Comparison of ENCODE assay signal across 36 cellular contexts in the genomic region with DNA sequence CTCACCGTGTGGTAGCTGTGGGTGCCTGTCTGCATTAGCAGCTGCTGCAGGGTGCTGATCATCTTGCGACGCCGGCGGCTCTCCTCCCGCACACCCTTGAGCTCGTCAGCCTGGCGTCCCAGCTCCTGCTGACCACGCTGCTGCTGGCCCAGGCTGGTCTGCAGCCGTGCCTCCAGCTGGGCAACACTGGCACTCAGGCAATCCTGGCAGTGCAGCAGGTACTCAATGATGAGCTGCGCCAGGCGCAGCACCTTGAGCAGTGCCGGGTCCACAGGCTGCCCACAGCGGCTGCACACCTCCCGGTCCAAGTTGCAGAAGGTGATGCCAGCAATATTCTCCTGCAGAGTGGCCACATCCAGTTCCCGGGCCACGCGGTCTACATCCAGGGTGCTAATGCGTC. TPM values are rescaled to one million over a fixed set of nuclear protein-coding genes. Genes with fewer than 3 reads are reported as not detected.
"Had no signal": no experiment of that assay in that cellular context is flagged by ENCODE, and none has a peak within 500 bp of the region (broad histone marks: within the 10 kb centered on the region; RNA-seq: fewer than 3 reads in every experiment).

No MANE protein-coding gene starts in this region.

- H3K4me1 ChIP-seq: breast epithelium had no signal

- H3K27me3 Mint-ChIP-seq: activated naive CD4-positive, alpha-beta T cell treated with anti-CD3 and anti-CD28 coated beads, Interleukin-2, amount 50 U/mL, for 24 hours; activated naive CD8-positive, alpha-beta T cell had no signal

- H3K27ac Mint-ChIP-seq: activated B cell treated with CpG ODN at 0.5 μM for 24 hours; activated CD4-positive, alpha-beta memory T cell treated with anti-CD3 and anti-CD28 coated beads, Interleukin-2, amount 10 ng/mL, durations not matched to agents 7 days and 5 days; activated CD4-positive, alpha-beta T cell treated with anti-CD3 and anti-CD28 coated beads for 36 hours; activated CD4-positive, alpha-beta T cell treated with anti-CD3 and anti-CD28 coated beads, Interleukin-2, amount 10 ng/mL, durations not matched to agents 7 days and 5 days; activated CD8-positive, alpha-beta memory T cell treated with anti-CD3 and anti-CD28 coated beads, Interleukin-2, amount 10 ng/mL, durations not matched to agents 7 days and 5 days; activated CD8-positive, alpha-beta T cell treated with anti-CD3 and anti-CD28 coated beads, Interleukin-2, amount 10 ng/mL, durations not matched to agents 7 days and 5 days; activated naive CD4-positive, alpha-beta T cell treated with anti-CD3 and anti-CD28 coated beads, Interleukin-2, amount 10 ng/mL, durations not matched to agents 7 days and 5 days; activated naive CD4-positive, alpha-beta T cell treated with anti-CD3 and anti-CD28 coated beads, Interleukin-2, amount 50 U/mL, for 24 hours; activated naive CD8-positive, alpha-beta T cell; activated naive CD8-positive, alpha-beta T cell treated with anti-CD3 and anti-CD28 coated beads, Interleukin-2, amount 10 ng/mL, durations not matched to agents 7 days and 5 days; activated naive CD8-positive, alpha-beta T cell treated with anti-CD3 and anti-CD28 coated beads, Interleukin-2, amount 50 U/mL, for 24 hours; activated T-cell treated with anti-CD3 and anti-CD28 coated beads, Interleukin-2, amount 50 U/mL, for 24 hours; activated T-helper 2 cell treated with anti-CD3 and anti-CD28 coated beads, Interferon-gamma antibody, Interleukin-2, Interleukin-4, amounts not matched to agents 10 μg/mL and 5 μg/mL and 100 μg/mL, durations not matched to agents 14 hours and 24 hours and 36 hours; T-cell; T-helper 1 cell treated with Interleukin-12 subunit alpha and Interleukin-12 subunit beta and Interleukin-4 antibody, amounts not matched to agents 30 μg/mL and 1 μg/mL, for 36 hours; T-helper 2 cell treated with Interferon-gamma antibody and Interleukin-4, amounts not matched to agents 5 μg/mL and 100 μg/mL, for 36 hours had no signal

- ATAC-seq: activated CD4-positive, alpha-beta T cell treated with anti-CD3 and anti-CD28 coated beads for 36 hours; activated CD8-positive, alpha-beta memory T cell treated with anti-CD3 and anti-CD28 coated beads, Interleukin-2, amount 10 ng/mL, durations not matched to agents 7 days and 5 days; activated CD8-positive, alpha-beta T cell treated with anti-CD3 and anti-CD28 coated beads, Interleukin-2, amount 10 ng/mL, durations not matched to agents 7 days and 5 days; activated naive CD8-positive, alpha-beta T cell treated with anti-CD3 and anti-CD28 coated beads, Interleukin-2, amount 50 U/mL, for 24 hours; body of pancreas; T-cell had no signal

- DNase-seq: activated B cell treated with CpG ODN at 0.5 μM for 24 hours; activated CD4-positive, alpha-beta memory T cell treated with anti-CD3 and anti-CD28 coated beads, Interleukin-2, amount 10 ng/mL, durations not matched to agents 7 days and 5 days; activated CD4-positive, alpha-beta T cell treated with anti-CD3 and anti-CD28 coated beads for 1 hour; activated CD4-positive, alpha-beta T cell treated with anti-CD3 and anti-CD28 coated beads for 36 hours; activated CD4-positive, alpha-beta T cell treated with anti-CD3 and anti-CD28 coated beads for 48 hours; activated CD4-positive, alpha-beta T cell treated with anti-CD3 and anti-CD28 coated beads, Interleukin-2, amount 10 ng/mL, durations not matched to agents 7 days and 5 days; activated CD4-positive, alpha-beta T cell treated with anti-CD3 and anti-CD28 coated beads, Interleukin-2, amount 50 U/mL, for 48 hours; activated CD8-positive, alpha-beta memory T cell treated with anti-CD3 and anti-CD28 coated beads for 24 hours; activated CD8-positive, alpha-beta memory T cell treated with anti-CD3 and anti-CD28 coated beads, Interleukin-2, amount 10 ng/mL, durations not matched to agents 7 days and 5 days; activated CD8-positive, alpha-beta memory T cell treated with anti-CD3 and anti-CD28 coated beads, Interleukin-2, amount 50 U/mL, for 48 hours; activated CD8-positive, alpha-beta T cell treated with anti-CD3 and anti-CD28 coated beads, Interleukin-2, amount 10 ng/mL, durations not matched to agents 7 days and 5 days; activated effector memory CD4-positive, alpha-beta T cell treated with Interleukin-2 at 50 U/mL for 16 hours; activated gamma-delta T cell; activated naive CD4-positive, alpha-beta T cell treated with anti-CD3 and anti-CD28 coated beads, Interleukin-2, amount 10 ng/mL, durations not matched to agents 7 days and 5 days; activated naive CD4-positive, alpha-beta T cell treated with Interleukin-2 at 50 U/mL for 16 hours; activated naive CD8-positive, alpha-beta T cell treated with anti-CD3 and anti-CD28 coated beads, Interleukin-2, amount 10 ng/mL, durations not matched to agents 7 days and 5 days; activated naive CD8-positive, alpha-beta T cell treated with anti-CD3 and anti-CD28 coated beads, Interleukin-2, amount 50 U/mL, for 24 hours; activated T-cell treated with anti-CD3 and anti-CD28 coated beads, Interleukin-2, amount 50 U/mL, for 24 hours; activated T-cell treated with anti-CD3 and anti-CD28 coated beads, Interleukin-2, amount 50 U/mL, for 48 hours; amygdala; anterior cingulate cortex; body of pancreas; brain microvascular endothelial cell; central memory CD4-positive, alpha-beta T cell; T-cell; T-helper 2 cell; T-helper 9 cell had no signal

- H3K36me3 Mint-ChIP-seq: activated CD8-positive, alpha-beta memory T cell treated with anti-CD3 and anti-CD28 coated beads, Interleukin-2, amount 10 ng/mL, durations not matched to agents 7 days and 5 days; activated naive CD4-positive, alpha-beta T cell treated with anti-CD3 and anti-CD28 coated beads, Interleukin-2, amount 10 ng/mL, durations not matched to agents 7 days and 5 days; activated naive CD4-positive, alpha-beta T cell treated with anti-CD3 and anti-CD28 coated beads, Interleukin-2, amount 50 U/mL, for 24 hours; activated naive CD8-positive, alpha-beta T cell; activated naive CD8-positive, alpha-beta T cell treated with anti-CD3 and anti-CD28 coated beads, Interleukin-2, amount 10 ng/mL, durations not matched to agents 7 days and 5 days; T-cell had no signal

- H3K27me3 ChIP-seq: body of pancreas, brain microvascular endothelial cell, breast epithelium had no signal

- H3K9me3 ChIP-seq: body of pancreas, breast epithelium had no signal

- H3K4me3 ChIP-seq: body of pancreas, breast epithelium had no signal

- H3K27ac ChIP-seq: body of pancreas, brain microvascular endothelial cell, breast epithelium, VCaP had no signal

- H3K36me3 ChIP-seq: breast epithelium had no signal

- H3K4me3 Mint-ChIP-seq: activated B cell treated with CpG ODN at 0.5 μM for 24 hours; activated CD4-positive, alpha-beta memory T cell treated with anti-CD3 and anti-CD28 coated beads, Interleukin-2, amount 10 ng/mL, durations not matched to agents 7 days and 5 days; activated CD4-positive, alpha-beta T cell treated with anti-CD3 and anti-CD28 coated beads for 36 hours; activated CD4-positive, alpha-beta T cell treated with anti-CD3 and anti-CD28 coated beads, Interleukin-2, amount 10 ng/mL, durations not matched to agents 7 days and 5 days; activated CD8-positive, alpha-beta memory T cell treated with anti-CD3 and anti-CD28 coated beads, Interleukin-2, amount 10 ng/mL, durations not matched to agents 7 days and 5 days; activated CD8-positive, alpha-beta T cell treated with anti-CD3 and anti-CD28 coated beads, Interleukin-2, amount 10 ng/mL, durations not matched to agents 7 days and 5 days; activated naive CD4-positive, alpha-beta T cell treated with anti-CD3 and anti-CD28 coated beads, Interleukin-2, amount 10 ng/mL, durations not matched to agents 7 days and 5 days; activated naive CD4-positive, alpha-beta T cell treated with anti-CD3 and anti-CD28 coated beads, Interleukin-2, amount 50 U/mL, for 24 hours; activated naive CD8-positive, alpha-beta T cell; activated naive CD8-positive, alpha-beta T cell treated with anti-CD3 and anti-CD28 coated beads, Interleukin-2, amount 10 ng/mL, durations not matched to agents 7 days and 5 days; activated naive CD8-positive, alpha-beta T cell treated with anti-CD3 and anti-CD28 coated beads, Interleukin-2, amount 50 U/mL, for 24 hours; activated T-cell treated with anti-CD3 and anti-CD28 coated beads, Interleukin-2, amount 50 U/mL, for 24 hours; T-cell; T-helper 1 cell treated with Interleukin-12 subunit alpha and Interleukin-12 subunit beta and Interleukin-4 antibody, amounts not matched to agents 30 μg/mL and 1 μg/mL, for 36 hours; T-helper 2 cell treated with Interferon-gamma antibody and Interleukin-4, amounts not matched to agents 5 μg/mL and 100 μg/mL, for 36 hours had no signal

- H3K4me1 Mint-ChIP-seq: activated B cell treated with CpG ODN at 0.5 μM for 24 hours; activated CD4-positive, alpha-beta memory T cell treated with anti-CD3 and anti-CD28 coated beads, Interleukin-2, amount 10 ng/mL, durations not matched to agents 7 days and 5 days; activated CD4-positive, alpha-beta T cell treated with anti-CD3 and anti-CD28 coated beads for 36 hours; activated CD4-positive, alpha-beta T cell treated with anti-CD3 and anti-CD28 coated beads, Interleukin-2, amount 10 ng/mL, durations not matched to agents 7 days and 5 days; activated CD8-positive, alpha-beta memory T cell treated with anti-CD3 and anti-CD28 coated beads, Interleukin-2, amount 10 ng/mL, durations not matched to agents 7 days and 5 days; activated naive CD4-positive, alpha-beta T cell treated with anti-CD3 and anti-CD28 coated beads, Interleukin-2, amount 10 ng/mL, durations not matched to agents 7 days and 5 days; activated naive CD4-positive, alpha-beta T cell treated with anti-CD3 and anti-CD28 coated beads, Interleukin-2, amount 50 U/mL, for 24 hours; activated naive CD8-positive, alpha-beta T cell treated with anti-CD3 and anti-CD28 coated beads, Interleukin-2, amount 10 ng/mL, durations not matched to agents 7 days and 5 days; activated naive CD8-positive, alpha-beta T cell treated with anti-CD3 and anti-CD28 coated beads, Interleukin-2, amount 50 U/mL, for 24 hours; T-cell had no signal

- H3K9me3 Mint-ChIP-seq: activated B cell treated with CpG ODN at 0.5 μM for 24 hours; activated CD4-positive, alpha-beta memory T cell treated with anti-CD3 and anti-CD28 coated beads, Interleukin-2, amount 10 ng/mL, durations not matched to agents 7 days and 5 days; activated CD4-positive, alpha-beta T cell treated with anti-CD3 and anti-CD28 coated beads, Interleukin-2, amount 10 ng/mL, durations not matched to agents 7 days and 5 days; activated naive CD4-positive, alpha-beta T cell treated with anti-CD3 and anti-CD28 coated beads, Interleukin-2, amount 10 ng/mL, durations not matched to agents 7 days and 5 days; activated naive CD4-positive, alpha-beta T cell treated with anti-CD3 and anti-CD28 coated beads, Interleukin-2, amount 50 U/mL, for 24 hours; activated naive CD8-positive, alpha-beta T cell treated with anti-CD3 and anti-CD28 coated beads, Interleukin-2, amount 10 ng/mL, durations not matched to agents 7 days and 5 days; activated naive CD8-positive, alpha-beta T cell treated with anti-CD3 and anti-CD28 coated beads, Interleukin-2, amount 50 U/mL, for 24 hours; activated T-cell treated with anti-CD3 and anti-CD28 coated beads, Interleukin-2, amount 50 U/mL, for 24 hours; activated T-helper 2 cell treated with anti-CD3 and anti-CD28 coated beads, Interferon-gamma antibody, Interleukin-2, Interleukin-4, amounts not matched to agents 10 μg/mL and 5 μg/mL and 100 μg/mL, durations not matched to agents 14 hours and 24 hours and 36 hours; T-cell; T-helper 1 cell treated with Interleukin-12 subunit alpha and Interleukin-12 subunit beta and Interleukin-4 antibody, amounts not matched to agents 30 μg/mL and 1 μg/mL, for 36 hours; T-helper 2 cell treated with Interferon-gamma antibody and Interleukin-4, amounts not matched to agents 5 μg/mL and 100 μg/mL, for 36 hours had no signal

RNA-seq across cellular contexts. Expression of gene DZIP1L, which starts 11.9 kb away (rescaled TPM):
- total RNA-seq: activated B cell treated with CpG ODN at 0.5 μM for 24 hours; activated CD4-positive, alpha-beta T cell treated with anti-CD3 and anti-CD28 coated beads for 36 hours; activated CD8-positive, alpha-beta T cell treated with anti-CD3 and anti-CD28 coated beads, Interleukin-2, amount 10 ng/mL, durations not matched to agents 7 days and 5 days; T-cell had no signal

RNA-seq across cellular contexts. Expression of gene A4GNT, which starts 28.7 kb away (rescaled TPM):
- total RNA-seq: activated B cell treated with CpG ODN at 0.5 μM for 24 hours; activated CD4-positive, alpha-beta memory T cell treated with anti-CD3 and anti-CD28 coated beads, Interleukin-2, amount 10 ng/mL, durations not matched to agents 7 days and 5 days; activated CD4-positive, alpha-beta T cell treated with anti-CD3 and anti-CD28 coated beads for 36 hours; activated CD4-positive, alpha-beta T cell treated with anti-CD3 and anti-CD28 coated beads, Interleukin-2, amount 10 ng/mL, durations not matched to agents 7 days and 5 days; activated CD8-positive, alpha-beta memory T cell treated with anti-CD3 and anti-CD28 coated beads, Interleukin-2, amount 10 ng/mL, durations not matched to agents 7 days and 5 days; activated CD8-positive, alpha-beta T cell treated with anti-CD3 and anti-CD28 coated beads, Interleukin-2, amount 10 ng/mL, durations not matched to agents 7 days and 5 days; activated naive CD8-positive, alpha-beta T cell treated with anti-CD3 and anti-CD28 coated beads, Interleukin-2, amount 10 ng/mL, durations not matched to agents 7 days and 5 days; activated T-helper 2 cell treated with anti-CD3 and anti-CD28 coated beads, Interferon-gamma antibody, Interleukin-2, Interleukin-4, amounts not matched to agents 10 μg/mL and 5 μg/mL and 100 μg/mL, durations not matched to agents 14 hours and 24 hours and 36 hours; astrocyte; breast epithelium; cardiac septum; T-cell had no signal
